Comparison of ENCODE assay signal across 13 cellular contexts in the genomic region with DNA sequence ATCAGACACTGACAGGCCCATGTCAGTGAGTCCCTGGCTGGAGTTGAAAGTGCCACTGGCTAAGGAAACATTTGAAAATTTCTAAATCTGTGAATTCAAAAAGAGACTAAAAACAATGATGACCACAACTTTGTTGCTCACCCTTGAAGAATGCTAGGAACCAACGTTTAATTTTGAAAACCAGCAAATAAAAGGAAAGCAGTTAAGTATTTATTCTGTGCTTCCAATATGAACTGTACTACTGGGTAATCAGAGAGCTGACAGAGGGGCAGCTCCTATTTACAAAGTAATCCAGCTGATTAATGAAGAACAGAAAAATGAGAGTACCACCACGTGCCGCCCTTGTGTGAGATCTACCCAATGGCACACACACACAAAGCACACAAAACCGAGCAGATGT. TPM values are rescaled to one million over a fixed set of nuclear protein-coding genes. Genes with fewer than 3 reads are reported as not detected.
A peak's percentile ranks its signal among the peaks of the same experiment; 100 is the strongest.
DNase-seq lines count a peak whose midpoint lies in the region; ATAC-seq, FAIRE-seq and TF ChIP-seq lines count a peak whose summit lies in the region.
"Had no signal": no experiment of that assay in that cellular context is flagged by ENCODE, and none has a peak within 500 bp of the region (broad histone marks: within the 10 kb centered on the region; RNA-seq: fewer than 3 reads in every experiment).

No MANE protein-coding gene starts in this region.

- H3K79me2 ChIP-seq in H1 (ENCODE audit: control insufficient read depth in 1 of 2, insufficient read depth in 2 of 2, low read length in 2 of 2) = no peaks in the 10 kb centered on the region

- H3K36me3 Mint-ChIP-seq in glutamatergic neuron (ENCODE audit: unreplicated experiment) = peaks cover 6% of the 10 kb centered on the region
- H3K36me3 Mint-ChIP-seq: natural killer cell treated with Interleukin-12 subunit alpha and Interleukin-12 subunit beta and Interleukin-15 and Interleukin-18, amount 100 ng/mL, for 72 hours had no signal

- H3K56ac ChIP-seq in H1 (replicated peaks; ENCODE audit: insufficient read length, low read depth, low read length) = no peak overlapping the region

- H4K5ac ChIP-seq in H1 (ENCODE audit: insufficient read length, low read depth, low read length) = no peak overlapping the region

- no peaks in the 10 kb centered on the region for H3K79me1 ChIP-seq in H1 (ENCODE audit: low read depth, low read length)
- no peaks in the 10 kb centered on the region for H3K79me1 ChIP-seq in neuronal stem cell (ENCODE audit: low read depth, low read length)

- no peak overlapping the region for H3K14ac ChIP-seq in H1 (ENCODE audit: insufficient read length)
- H3K14ac ChIP-seq in neuronal stem cell (ENCODE audit: low read length) = no peak overlapping the region

- no peaks in the 10 kb centered on the region for H3K36me3 ChIP-seq in H1 (ENCODE audit: control insufficient read depth in 2 of 4, insufficient read depth in 4 of 4, low read length in 3 of 4)
- H3K36me3 ChIP-seq in neuronal stem cell (replicated peaks in 1 of 2; ENCODE audit: control insufficient read depth in 2 of 2, insufficient read depth in 2 of 2, low read length in 2 of 2) = no peaks in the 10 kb centered on the region
- no peaks in the 10 kb centered on the region for H3K36me3 ChIP-seq in mucosa of descending colon (ENCODE audit: low read depth)

- TF ChIP-seq RAD21 in H1 (IDR thresholded peaks at IDR 0.05 in 1 of 2, conservative IDR thresholded peaks at IDR 0.05 in 1 of 2; ENCODE audit: low read depth in 2 of 2, low read length in 2 of 2) = no peak

- no peak overlapping the region for H2BK20ac ChIP-seq in H1 (ENCODE audit: low read length)

- H3K4ac ChIP-seq in H1 (replicated peaks; ENCODE audit: insufficient read length, low read depth, low read length) (no peak overlapping the region), neuronal stem cell (ENCODE audit: low read length) (no peak overlapping the region)

- H3K23ac ChIP-seq in H1 (ENCODE audit: insufficient read length) (no peak overlapping the region), neuronal stem cell (ENCODE audit: low read depth, low read length, poor library complexity) (no peak overlapping the region)

- no peak overlapping the region for H2BK15ac ChIP-seq in H1 (ENCODE audit: low read length)
- H2BK15ac ChIP-seq in neuronal stem cell (ENCODE audit: low read length) = no peak overlapping the region

- H2BK5ac ChIP-seq in H1 (ENCODE audit: low read depth, low read length) = no peak overlapping the region
- H2BK5ac ChIP-seq in neuronal stem cell (ENCODE audit: low read length) = no peak overlapping the region

- H3K9me3 Mint-ChIP-seq in glutamatergic neuron (ENCODE audit: unreplicated experiment) = peaks cover 3% of the 10 kb centered on the region
- H3K9me3 Mint-ChIP-seq: natural killer cell treated with Interleukin-12 subunit alpha and Interleukin-12 subunit beta and Interleukin-15 and Interleukin-18, amount 100 ng/mL, for 72 hours had no signal

- H3K9ac ChIP-seq in H1 (replicated peaks in 1 of 4; ENCODE audit: extremely low read depth in 1 of 4, low read depth in 3 of 4, low read length in 3 of 4) (no peak overlapping the region), neuronal stem cell (ENCODE audit: low read depth, low read length, poor library complexity) (no peak overlapping the region)

- H2BK12ac ChIP-seq in H1 (ENCODE audit: low read depth, low read length) (no peak overlapping the region), neuronal stem cell (ENCODE audit: low read length) (no peak overlapping the region)

- H2BK120ac ChIP-seq in H1 (replicated peaks; ENCODE audit: low read depth, low read length) (no peak overlapping the region), neuronal stem cell (ENCODE audit: low read depth, low read length) (no peak overlapping the region)

- FAIRE-seq in H1 (lab: Jason Lieb, UNC) = no peak
- FAIRE-seq: kidney had no signal

- H2AFZ ChIP-seq in H1 (ENCODE audit: low read length) (0 out of 2 replicates have a peak overlapping the region, but pooled peaks have one; percentile 6), neuronal stem cell (ENCODE audit: low read length) (peak overlapping the region; percentile 37)

- peaks cover 4% of the 10 kb centered on the region for H3K27me3 Mint-ChIP-seq in glutamatergic neuron (ENCODE audit: unreplicated experiment)
- H3K27me3 Mint-ChIP-seq: natural killer cell treated with Interleukin-12 subunit alpha and Interleukin-12 subunit beta and Interleukin-15 and Interleukin-18, amount 100 ng/mL, for 72 hours had no signal

- H3K23me2 ChIP-seq in H1 (ENCODE audit: low read depth, low read length) = no peaks in the 10 kb centered on the region

- no peak for ATAC-seq in mucosa of descending colon
- ATAC-seq: natural killer cell treated with Interleukin-12 subunit alpha and Interleukin-12 subunit beta and Interleukin-15 and Interleukin-18, amount 100 ng/mL, for 72 hours had no signal

- CTCF ChIA-PET in H1 (lab: Charles Lee; ENCODE audit: partially characterized antibody) = no interaction called here

- no peaks in the 10 kb centered on the region for H4K20me1 ChIP-seq in H1 (replicated peaks in 1 of 2; ENCODE audit: control insufficient read depth in 1 of 2, insufficient read depth in 2 of 2, low read length in 2 of 2)

- no peak overlapping the region for H3K4me3 Mint-ChIP-seq in glutamatergic neuron (ENCODE audit: unreplicated experiment)
- H3K4me3 Mint-ChIP-seq: natural killer cell treated with Interleukin-12 subunit alpha and Interleukin-12 subunit beta and Interleukin-15 and Interleukin-18, amount 100 ng/mL, for 72 hours had no signal

- H3K27ac ChIP-seq in H1 (ENCODE audit: low read depth, low read length) (no peak overlapping the region), neuronal stem cell (replicated peaks; ENCODE audit: low read length) (no peak overlapping the region)
- H3K27ac ChIP-seq: VCaP had no signal

- H3K4me1 ChIP-seq in H1 (replicated peaks in 1 of 4; ENCODE audit: control insufficient read depth in 3 of 4, insufficient read depth in 4 of 4, low read length in 3 of 4) = no peaks in the 10 kb centered on the region
- H3K4me1 ChIP-seq in neuronal stem cell (ENCODE audit: control insufficient read depth in 2 of 2, insufficient read depth in 1 of 2, low read depth in 1 of 2, low read length in 2 of 2) = no peaks in the 10 kb centered on the region
- no peaks in the 10 kb centered on the region for H3K4me1 ChIP-seq in mucosa of descending colon (ENCODE audit: low read depth)

- no peaks in the 10 kb centered on the region for H3K27me3 ChIP-seq in H1 (replicated peaks in 1 of 4; ENCODE audit: control insufficient read depth in 3 of 4, extremely low read depth in 1 of 4, insufficient read depth in 3 of 4, low read length in 3 of 4)
- H3K27me3 ChIP-seq in neuronal stem cell (ENCODE audit: control insufficient read depth in 3 of 3, insufficient read depth in 3 of 3, low read depth in 1 of 3, low read length in 3 of 3) = no peaks in the 10 kb centered on the region

- TF ChIP-seq CTCF in H1 (IDR thresholded peaks at IDR 0.05; ENCODE audit: control extremely low read depth in 1 of 3, insufficient read depth in 1 of 3, low read depth in 1 of 3, low read length in 3 of 3) (no peak), mucosa of descending colon (IDR thresholded peaks at IDR 0.05) (no peak), glutamatergic neuron (IDR thresholded peaks at IDR 0.05; ENCODE audit: partially characterized antibody, unreplicated experiment) (no peak)

- no peak overlapping the region for H3K4me2 ChIP-seq in H1 (ENCODE audit: insufficient read depth in 1 of 2, low read depth in 2 of 2, low read length in 2 of 2)
- H3K4me2 ChIP-seq in neuronal stem cell (ENCODE audit: insufficient read depth, low read length, poor library complexity, severe bottlenecking) = no peak overlapping the region

- H3K4me1 Mint-ChIP-seq in glutamatergic neuron (ENCODE audit: low read depth, unreplicated experiment) = no peaks in the 10 kb centered on the region

- intact Hi-C loops in mucosa of descending colon (cut with DNase I, micrococcal nuclease) = no loop called here

- no peak for TF ChIP-seq POLR2A in H1 (IDR thresholded peaks at IDR 0.05; ENCODE audit: control extremely low read depth in 1 of 2, low read depth in 2 of 2, low read length in 2 of 2)

- WGBS in H1 (ENCODE audit: extremely low coverage in 1 of 2, insufficient coverage in 1 of 2, insufficient read length in 1 of 2, insufficient replicate concordance in 2 of 2, low coverage in 1 of 2, low lambda C conversion rate in 2 of 2, missing lambda C conversion rate in 1 of 2), 2 experiments = 79% methylated on average over 4 of the region's 4 CpGs; no CpG with 5 or more reads in 1 of the 2 experiments
- no CpG with 5 or more reads among the region's 4 CpGs for WGBS in neuronal stem cell (ENCODE audit: extremely low coverage in 2 of 2, insufficient read length in 2 of 2, insufficient replicate concordance in 1 of 2), 2 donors

- H4K91ac ChIP-seq in H1 (replicated peaks; ENCODE audit: insufficient read length, low read length) (no peak overlapping the region), neuronal stem cell (ENCODE audit: low read depth, low read length, poor library complexity) (no peak overlapping the region)

- H4K8ac ChIP-seq in H1 (ENCODE audit: extremely low read depth, insufficient read depth, low read length) (no peak overlapping the region), neuronal stem cell (ENCODE audit: low read depth, low read length) (no peak overlapping the region)

- TF ChIP-seq EP300 in H1 (IDR thresholded peaks at IDR 0.05; ENCODE audit: borderline replicate concordance in 1 of 2, low read depth in 2 of 2, low read length in 2 of 2) = no peak

- H3K9me3 ChIP-seq in H1 (ENCODE audit: insufficient read depth in 2 of 2, low read depth in 1 of 2, low read length in 1 of 2) (no peaks in the 10 kb centered on the region), neuronal stem cell (replicated peaks in 1 of 2; ENCODE audit: control insufficient read depth in 2 of 2, insufficient read depth in 1 of 2, low read depth in 1 of 2, low read length in 2 of 2) (peaks cover 0 to 3% of the 10 kb centered on the region in 2 donors), mucosa of descending colon (no peaks in the 10 kb centered on the region)

- POLR2A ChIA-PET in H1 (lab: Charles Lee; ENCODE audit: partially characterized antibody) = interaction anchor here (0.6 kb wide), 1 partner anchor 9 kb away, joined by 3 read pairs; no protein-coding TSS in a partner anchor

- no peak overlapping the region for H3K27ac Mint-ChIP-seq in glutamatergic neuron (ENCODE audit: unreplicated experiment)
- H3K27ac Mint-ChIP-seq: natural killer cell treated with Interleukin-12 subunit alpha and Interleukin-12 subunit beta and Interleukin-15 and Interleukin-18, amount 100 ng/mL, for 72 hours had no signal

- DNase-seq in EL (peak; percentile 74), NCI-H69 (lab: John Stamatoyannopoulos, UW) (peak; percentile 11), H1 (ENCODE audit: low read depth in 1 of 2, low spot score in 2 of 2) (no peak), neuronal stem cell (ENCODE audit: low spot score) (no peak), NCI-H226 (no peak), dermis blood vessel endothelial cell (no peak), mucosa of descending colon (no peak), glutamatergic neuron (no peak)
- DNase-seq: activated naive CD4-positive, alpha-beta T cell treated with anti-CD3 and anti-CD28 coated beads, Interleukin-2, amount 50 U/mL, for 16 hours; kidney; NCI-H1694 treated with DMSO at 0.1 percent for 48 hours had no signal

- no peak overlapping the region for H2AK5ac ChIP-seq in H1 (ENCODE audit: low read depth, low read length)
- H2AK5ac ChIP-seq in neuronal stem cell (ENCODE audit: low read depth, low read length) = no peak overlapping the region

- H3K18ac ChIP-seq in H1 (ENCODE audit: extremely low read depth, low read length) (no peak overlapping the region), neuronal stem cell (ENCODE audit: low read length) (no peak overlapping the region)

- H3K4me3 ChIP-seq in H1 (ENCODE audit: extremely low read depth in 1 of 4, insufficient read depth in 2 of 4, low read depth in 3 of 4, low read length in 4 of 4) = no peak overlapping the region
- H3K4me3 ChIP-seq in neuronal stem cell (ENCODE audit: low read length in 2 of 2) = no peak overlapping the region
- no peak overlapping the region for H3K4me3 ChIP-seq in mucosa of descending colon

RNA-seq across cellular contexts. Expression of a gene that starts 33.8 kb away (rescaled TPM):
- total RNA-seq in H1 (2021; fragmentation: NEBNext Ultra II Directional; extraction: Animal tissue kit (Norgen Biotek cat#: 25700)) = 364 and 367 TPM in 2 replicates
- polyA plus RNA-seq in H1 (2011; rRNA removed) = 38.0 and 75.3 TPM in 2 replicates
- polyA plus RNA-seq in H1 (2011; cell fraction: cytosol; rRNA removed) = 69.4 TPM
- 16.0 TPM for polyA plus RNA-seq in H1 (2011; cell fraction: nucleus; rRNA removed)
- 220 to 371 TPM (median 242 TPM) in 4 replicates for polyA plus RNA-seq in H1 (2012, experiment 1 of 2)
- 140 TPM for polyA plus RNA-seq in H1 (2012, experiment 2 of 2)
- 152 TPM for polyA plus RNA-seq in H1 (2013, experiment 1 of 2)
- polyA plus RNA-seq in H1 (2013, experiment 2 of 2) = 153 TPM
- polyA minus RNA-seq in H1 (2011; rRNA and poly(A)+ RNA removed) = 13.4 and 19.3 TPM in 2 replicates
- polyA minus RNA-seq in H1 (2011; cell fraction: cytosol; rRNA and poly(A)+ RNA removed) = 19.4 TPM
- polyA minus RNA-seq in H1 (2011; cell fraction: nucleus; rRNA and poly(A)+ RNA removed) = 33.6 TPM
- polyA plus RNA-seq in neuronal stem cell (2013, experiment 1 of 2) = 156 TPM
- 157 TPM for polyA plus RNA-seq in neuronal stem cell (2013, experiment 2 of 2)
- total RNA-seq in dermis blood vessel endothelial cell = 46.3 and 53.9 TPM in 2 replicates
- total RNA-seq in mucosa of descending colon = 100 to 1,000 TPM; 205 to 221 (median 211) TPM
- 167 TPM for total RNA-seq in glutamatergic neuron (ENCODE audit: unreplicated experiment)

RNA-seq across cellular contexts. Expression of a gene that starts 44.7 kb away (rescaled TPM):
- 26.2 and 26.5 TPM in 2 replicates for total RNA-seq in H1 (2021; fragmentation: NEBNext Ultra II Directional; extraction: Animal tissue kit (Norgen Biotek cat#: 25700))
- 8.3 and 10.8 TPM in 2 replicates for polyA plus RNA-seq in H1 (2011; rRNA removed)
- 10.7 TPM for polyA plus RNA-seq in H1 (2011; cell fraction: cytosol; rRNA removed)
- polyA plus RNA-seq in H1 (2011; cell fraction: nucleus; rRNA removed) = 17.0 TPM
- polyA plus RNA-seq in H1 (2012, experiment 1 of 2) = 10.4 to 14.1 TPM (median 13.4 TPM) in 4 replicates
- 4.8 TPM for polyA plus RNA-seq in H1 (2012, experiment 2 of 2)
- polyA plus RNA-seq in H1 (2013, experiment 1 of 2) = 8.5 TPM
- 8.7 TPM for polyA plus RNA-seq in H1 (2013, experiment 2 of 2)
- 11.9 and 13.9 TPM in 2 replicates for polyA minus RNA-seq in H1 (2011; rRNA and poly(A)+ RNA removed)
- 15.9 TPM for polyA minus RNA-seq in H1 (2011; cell fraction: cytosol; rRNA and poly(A)+ RNA removed)
- polyA minus RNA-seq in H1 (2011; cell fraction: nucleus; rRNA and poly(A)+ RNA removed) = 15.9 TPM
- 13.5 TPM for polyA plus RNA-seq in neuronal stem cell (2013, experiment 1 of 2)
- polyA plus RNA-seq in neuronal stem cell (2013, experiment 2 of 2) = 14.1 TPM
- total RNA-seq in dermis blood vessel endothelial cell (31.3 and 49.8 TPM in 2 replicates), mucosa of descending colon (10 to 100 TPM in 2 of 3 donors, 1 to 10 TPM in 1; 9.1 to 25.9 (median 10.3) TPM), glutamatergic neuron (ENCODE audit: unreplicated experiment) (2.2 TPM)

Comparison
In these comparisons a context has a peak if more than half of its experiments do, and no peak if none do; other contexts are left out.
1. DNase-seq: peak in EL (single experiment) and NCI-H69 (single experiment); none in H1 (0 of 2), neuronal stem cell (single experiment), NCI-H226 (single experiment), dermis blood vessel endothelial cell (single experiment), mucosa of descending colon (0 of 3) and glutamatergic neuron (single experiment).